16 cellular contexts compared by ENCODE assay signal in genomic region chr20:22303523-22303922, GRCh38.
DNase-seq lines count a peak whose midpoint lies in the region; ATAC-seq and TF ChIP-seq lines count a peak whose summit lies in the region.
"Had no signal": no experiment of that assay in that cellular context is flagged by ENCODE, and none has a peak within 500 bp of the region (broad histone marks: within the 10 kb centered on the region; RNA-seq: fewer than 3 reads in every experiment).

No MANE protein-coding gene starts in this region.

- DNase-seq in DMS 273 (lab: John Stamatoyannopoulos, UW; ENCODE audit: unreplicated experiment) (peak; percentile 16), DMS 273 treated with DMSO at 0.1 percent for 48 hours (lab: John Stamatoyannopoulos, UW) (no peak), HCT116 (ENCODE audit: low read depth, low spot score) (peak; percentile 18), SW480 (ENCODE audit: low spot score) (peak; percentile 54), SIG-M5 treated with dmso at 0.1 percent for 504 hours (lab: John Stamatoyannopoulos, UW; ENCODE audit: unreplicated experiment) (no peak), hepatocyte (ENCODE audit: low spot score) (no peak), middle frontal gyrus (ENCODE audit: extremely low spot score, low spot score) (no peak)
- DNase-seq: activated CD4-positive, alpha-beta T cell treated with anti-CD3 and anti-CD28 coated beads, Interleukin-2, amount 10 ng/mL, durations not matched to agents 24 days and 14 days; effector CD8-positive, alpha-beta T cell; EL; glutamatergic neuron; left lung; NCI-H510A; spleen had no signal

- H3K4me1 ChIP-seq in HCT116 (ENCODE audit: control insufficient read depth in 1 of 2, insufficient read depth in 2 of 2, low read length in 2 of 2) (no peaks in the 10 kb centered on the region), liver (ENCODE audit: control insufficient read depth in 4 of 4, insufficient read depth in 4 of 4, low read length in 3 of 4) (no peaks in the 10 kb centered on the region), hepatocyte (ENCODE audit: insufficient read depth) (no peaks in the 10 kb centered on the region)
- H3K4me1 ChIP-seq: left lung, spleen had no signal

- H3K9me3 ChIP-seq in HCT116 (ENCODE audit: control insufficient read depth in 1 of 2, insufficient read depth in 1 of 2, low read depth in 1 of 2, low read length in 2 of 2) (no peaks in the 10 kb centered on the region), liver (ENCODE audit: control insufficient read depth in 4 of 4, low read length in 3 of 4) (no peaks in the 10 kb centered on the region), hepatocyte (ENCODE audit: low read depth) (no peaks in the 10 kb centered on the region)
- H3K9me3 ChIP-seq: left lung had no signal

- WGBS in liver: 42% methylated on average over 3 of the region's 3 CpGs
- 47% methylated on average over 3 of the region's 3 CpGs for WGBS in hepatocyte (ENCODE audit: low lambda C conversion rate, missing lambda C conversion rate)

- no TSS peak for BruUV-seq in HCT116 (replicated peaks; lab: Mats Ljungman, UMichigan)

- CTCF ChIA-PET in HCT116 (lab: Charles Lee): interaction anchor here (1.0 kb wide), 2 partner anchors 8 to 584 kb away, joined by 3 to 4 read pairs; no protein-coding TSS in a partner anchor

- no peaks in the 10 kb centered on the region for H3K9me2 ChIP-seq in HCT116 (ENCODE audit: insufficient read depth)
- no peaks in the 10 kb centered on the region for H3K9me2 ChIP-seq in hepatocyte (replicated peaks; ENCODE audit: insufficient read depth)

- ATAC-seq in HCT116: peak; percentile 75
- ATAC-seq: activated T-helper 17 cell treated with anti-CD3 and anti-CD28 coated beads, Interleukin-2, amount 50 U/mL, for 72 hours; left lung had no signal

- RAD21 ChIA-PET in HCT116 (lab: Charles Lee; ENCODE audit: low non-redundant PET in 1 of 2, low total read pairs in 2 of 2, uncharacterized antibody in 2 of 2, unreplicated experiment in 2 of 2): interaction anchor here in 1 of 2 experiments (0.6 kb wide), 1 partner anchor 9 kb away, joined by 3 read pairs; no protein-coding TSS in a partner anchor

- TF ChIP-seq POLR2A in HCT116 (IDR thresholded peaks at IDR 0.05; ENCODE audit: borderline replicate concordance, extremely low read depth, insufficient read depth, insufficient read length): no peak

- no peaks in the 10 kb centered on the region for H3K36me3 ChIP-seq in HCT116 (ENCODE audit: control insufficient read depth in 1 of 2, insufficient read depth in 2 of 2, low read length in 2 of 2)
- no peaks in the 10 kb centered on the region for H3K36me3 ChIP-seq in liver (ENCODE audit: control insufficient read depth in 4 of 4, insufficient read depth in 3 of 4, low read depth in 1 of 4, low read length in 3 of 4)
- H3K36me3 ChIP-seq in hepatocyte (replicated peaks; ENCODE audit: insufficient read depth, low read depth): no peaks in the 10 kb centered on the region
- H3K36me3 ChIP-seq: left lung, spleen had no signal

- H2AFZ ChIP-seq in HCT116 (ENCODE audit: low read depth, low read length, poor library complexity, severe bottlenecking): no peak overlapping the region
- H2AFZ ChIP-seq in hepatocyte: no peak overlapping the region

- H3K27me3 ChIP-seq in HCT116 (ENCODE audit: insufficient read depth, low read length) (peaks cover 20% of the 10 kb centered on the region; the same call in 1 of the 2 replicates), liver (ENCODE audit: control insufficient read depth in 4 of 4, insufficient read depth in 4 of 4, low read length in 3 of 4) (no peaks in the 10 kb centered on the region), hepatocyte (peaks cover 9% of the 10 kb centered on the region)

- no peak overlapping the region for H3K4me3 ChIP-seq in HCT116 (replicated peaks in 1 of 2; ENCODE audit: low read depth in 1 of 2, low read length in 2 of 2)
- H3K4me3 ChIP-seq in liver (ENCODE audit: low read depth in 1 of 3, low read length in 3 of 3): no peak overlapping the region
- H3K4me3 ChIP-seq in hepatocyte: no peak overlapping the region
- H3K4me3 ChIP-seq: left lung, spleen had no signal

- H3K9ac ChIP-seq in HCT116 (ENCODE audit: low read length): no peak overlapping the region
- H3K9ac ChIP-seq in liver (ENCODE audit: low read depth in 1 of 2, low read length in 2 of 2): no peak overlapping the region

- TF ChIP-seq CTCF in HCT116 (IDR thresholded peaks at IDR 0.05 in 2 of 3, conservative IDR thresholded peaks at IDR 0.05 in 1 of 3; ENCODE audit: borderline replicate concordance in 1 of 3, insufficient read depth in 1 of 3, low read depth in 2 of 3, low read length in 2 of 3): peak in 2 of 3 experiments; percentile 52 to 66; a peak in 4 of 6 replicates
- TF ChIP-seq CTCF in liver (IDR thresholded peaks at IDR 0.05; ENCODE audit: low read depth, low read length, missing input control): peak; percentile 5
- no peak for TF ChIP-seq CTCF in hepatocyte (IDR thresholded peaks at IDR 0.05; ENCODE audit: poor library complexity)

- H3K27ac ChIP-seq in HCT116 (ENCODE audit: low read depth, low read length): no peak overlapping the region
- no peak overlapping the region for H3K27ac ChIP-seq in liver (ENCODE audit: low read depth in 1 of 2, low read length in 2 of 2)
- H3K27ac ChIP-seq in hepatocyte: no peak overlapping the region
- H3K27ac ChIP-seq: left lung, spleen had no signal

- H4K20me1 ChIP-seq in HCT116 (ENCODE audit: insufficient read depth) (no peaks in the 10 kb centered on the region), hepatocyte (ENCODE audit: insufficient read depth, poor library complexity, severe bottlenecking) (no peaks in the 10 kb centered on the region)

- POLR2A ChIA-PET in HCT116 (lab: Charles Lee): no interaction called here

- no peak for TF ChIP-seq RAD21 in HCT116 (IDR thresholded peaks at IDR 0.05; ENCODE audit: low read depth)
- no peak for TF ChIP-seq RAD21 in liver (IDR thresholded peaks at IDR 0.05)

- H3K4me2 ChIP-seq in HCT116 (ENCODE audit: low read length) (no peak overlapping the region), hepatocyte (no peak overlapping the region)

- H3K79me2 ChIP-seq in HCT116 (ENCODE audit: insufficient read depth, low read length) (no peaks in the 10 kb centered on the region), hepatocyte (no peaks in the 10 kb centered on the region)

- intact Hi-C loops in HCT116 (cut with micrococcal nuclease): no loop called here

TF ChIP-seq in HCT116, 20 proteins besides CTCF, POLR2A, EP300 and RAD21:
- TF ChIP-seq TCF7L2 (IDR thresholded peaks at IDR 0.05; ENCODE audit: borderline replicate concordance, extremely low read depth, insufficient read depth, insufficient read length) (no peak), MAX (IDR thresholded peaks at IDR 0.05) (peak; percentile 76)

TF ChIP-seq in liver, 16 proteins besides CTCF, POLR2A, EP300 and RAD21 (continues in another document):
- no peak for TF ChIP-seq RXRA (IDR thresholded peaks at IDR 0.05)
- TF ChIP-seq MAX (IDR thresholded peaks at IDR 0.05): no peak
- no peak for TF ChIP-seq HNF4G (IDR thresholded peaks at IDR 0.05)
- TF ChIP-seq TAF1 (conservative IDR thresholded peaks at IDR 0.05): no peak
- TF ChIP-seq ZBTB33 (IDR thresholded peaks at IDR 0.05): no peak
- no peak for TF ChIP-seq HNF4A (conservative IDR thresholded peaks at IDR 0.05)
- TF ChIP-seq SP1 (IDR thresholded peaks at IDR 0.05): no peak
- no peak for TF ChIP-seq FOXA1 (IDR thresholded peaks at IDR 0.05)
- TF ChIP-seq FOXA2 (IDR thresholded peaks at IDR 0.05): no peak
- TF ChIP-seq ATF3 (IDR thresholded peaks at IDR 0.05): no peak
- no peak for TF ChIP-seq NR2F2 (IDR thresholded peaks at IDR 0.05)

Comparison
In these comparisons a context has a peak if more than half of its experiments do, and no peak if none do; other contexts are left out.
1. DNase-seq: peak in DMS 273 (single experiment), HCT116 (single experiment) and SW480 (single experiment); none in DMS 273 treated with DMSO at 0.1 percent for 48 hours (single experiment), SIG-M5 treated with dmso at 0.1 percent for 504 hours (single experiment), hepatocyte (single experiment) and middle frontal gyrus (single experiment).